14 cellular contexts compared by ENCODE assay signal in the genomic region with DNA sequence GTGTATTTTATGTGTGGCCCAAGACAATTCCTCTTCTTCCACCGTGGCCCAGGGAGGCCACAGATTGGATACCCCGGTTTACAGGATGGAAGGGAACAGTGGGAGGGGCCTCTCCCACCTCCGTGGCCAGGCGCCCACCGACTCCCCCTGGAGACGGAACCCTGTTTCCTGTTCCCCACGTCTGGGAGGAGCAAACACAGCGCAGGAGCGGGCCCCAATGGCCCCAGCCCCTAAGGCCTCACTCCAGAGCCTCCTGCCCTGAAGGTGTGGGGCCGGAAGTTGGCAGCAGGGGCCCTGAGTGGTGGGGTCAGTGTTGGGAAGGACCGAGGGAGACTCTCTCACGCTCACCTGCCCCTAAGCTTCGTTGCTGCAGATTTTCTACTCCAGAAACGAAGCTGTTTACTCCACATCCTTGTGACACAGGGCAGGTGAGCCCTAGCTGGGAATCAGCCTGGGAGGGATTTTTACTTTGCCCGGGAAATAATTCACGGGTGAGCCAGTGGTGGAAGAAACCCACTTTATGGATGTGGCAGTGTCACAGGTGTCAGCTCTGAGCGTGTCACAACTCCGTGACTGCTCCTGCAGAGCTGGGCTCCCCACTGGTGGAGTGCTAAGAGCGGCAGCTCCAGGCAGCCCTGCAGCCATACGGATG.
"Had no signal": no experiment of that assay in that cellular context is flagged by ENCODE, and none has a peak within 500 bp of the region (broad histone marks: within the 10 kb centered on the region; RNA-seq: fewer than 3 reads in every experiment).

No MANE protein-coding gene starts in this region.

- H3K4me1 ChIP-seq: neural progenitor cell, stomach, testis, upper lobe of left lung had no signal

- DNase-seq: activated CD4-positive, alpha-beta memory T cell treated with anti-CD3 and anti-CD28 coated beads for 36 hours; activated effector memory CD4-positive, alpha-beta T cell treated with anti-CD3 and anti-CD28 coated beads, Interleukin-2, amount 50 U/mL, for 16 hours; activated T-cell treated with anti-CD3 and anti-CD28 coated beads, Interleukin-2, amount 50 U/mL, for 4 hours; amniotic stem cell; caudate nucleus; ovary; stomach; testis had no signal

- H3K27ac Mint-ChIP-seq: activated CD4-positive, alpha-beta memory T cell treated with anti-CD3 and anti-CD28 coated beads for 36 hours; activated naive CD4-positive, alpha-beta T cell treated with anti-CD3 and anti-CD28 coated beads, Interleukin-2, amount 50 U/mL, for 24 hours; neural progenitor cell had no signal

- H3K4me3 ChIP-seq: coronary artery, neural progenitor cell, ovary, stomach, testis, upper lobe of left lung had no signal

- H3K27me3 ChIP-seq: neural progenitor cell, ovary, testis, upper lobe of left lung had no signal

- H3K4me1 Mint-ChIP-seq: activated naive CD4-positive, alpha-beta T cell treated with anti-CD3 and anti-CD28 coated beads, Interleukin-2, amount 50 U/mL, for 24 hours; neural progenitor cell had no signal

- H3K9me3 Mint-ChIP-seq: activated CD4-positive, alpha-beta memory T cell treated with anti-CD3 and anti-CD28 coated beads for 36 hours; activated naive CD4-positive, alpha-beta T cell treated with anti-CD3 and anti-CD28 coated beads, Interleukin-2, amount 50 U/mL, for 24 hours; activated T-cell treated with anti-CD3 and anti-CD28 coated beads, Interleukin-2, amount 50 U/mL, for 4 hours; neural progenitor cell had no signal

- H3K9me3 ChIP-seq: ovary, stomach, testis, upper lobe of left lung had no signal

- H3K4me3 Mint-ChIP-seq: activated CD4-positive, alpha-beta memory T cell treated with anti-CD3 and anti-CD28 coated beads for 36 hours; activated naive CD4-positive, alpha-beta T cell treated with anti-CD3 and anti-CD28 coated beads, Interleukin-2, amount 50 U/mL, for 24 hours; activated T-cell treated with anti-CD3 and anti-CD28 coated beads, Interleukin-2, amount 50 U/mL, for 4 hours; neural progenitor cell had no signal

- H3K36me3 Mint-ChIP-seq: activated CD4-positive, alpha-beta memory T cell treated with anti-CD3 and anti-CD28 coated beads for 36 hours; activated naive CD4-positive, alpha-beta T cell treated with anti-CD3 and anti-CD28 coated beads, Interleukin-2, amount 50 U/mL, for 24 hours; neural progenitor cell had no signal

- H3K27ac ChIP-seq: coronary artery, neural progenitor cell, ovary, stomach, testis, upper lobe of left lung had no signal

- ATAC-seq: activated T-cell treated with anti-CD3 and anti-CD28 coated beads, Interleukin-2, amount 50 U/mL, for 4 hours; esophagus mucosa; sciatic nerve had no signal

- H3K36me3 ChIP-seq: neural progenitor cell, ovary, stomach, upper lobe of left lung had no signal
